Comparison of ENCODE assay signal across 1 cellular context in the genomic region with DNA sequence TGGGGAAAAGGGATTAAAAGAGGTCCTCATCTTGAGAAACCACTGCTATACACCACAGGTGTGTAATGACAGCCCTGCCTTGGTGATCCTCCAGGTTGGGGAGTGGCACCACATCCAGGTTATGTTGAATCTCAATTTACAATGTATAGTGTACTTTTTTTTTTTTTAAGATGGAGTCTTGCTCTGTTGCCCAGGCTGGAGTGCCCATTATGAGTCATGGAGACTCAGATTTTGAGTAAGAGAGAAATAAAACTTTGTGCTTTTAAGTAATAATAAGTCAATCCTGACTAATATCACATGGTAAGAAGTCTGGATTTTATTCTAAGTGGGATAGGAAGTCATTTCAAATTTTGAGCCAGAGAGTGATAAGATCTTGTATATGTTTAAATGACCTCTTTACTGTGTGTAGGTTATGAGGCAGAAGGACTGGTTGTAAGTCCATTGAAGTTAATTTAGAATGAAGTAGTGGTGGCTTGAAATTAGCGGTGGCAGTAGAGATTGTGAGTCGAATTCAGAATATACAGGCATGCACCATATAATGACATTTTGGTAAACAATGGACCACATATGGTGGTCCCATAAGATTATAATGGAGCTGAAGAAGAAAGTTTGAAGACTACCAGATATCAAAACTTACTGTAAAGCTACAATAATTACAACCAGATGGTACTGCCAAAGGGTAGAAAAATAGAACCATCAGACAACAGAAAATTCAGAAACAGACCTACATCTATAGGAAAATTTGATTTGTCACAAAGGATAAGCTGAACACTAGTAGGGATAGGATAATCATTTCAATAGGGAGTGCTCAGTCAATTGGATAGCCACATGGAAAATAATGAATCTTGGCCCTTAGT.
A peak's percentile ranks its signal among the peaks of the same experiment; 100 is the strongest.
TF ChIP-seq lines count a peak whose summit lies in the region.

No MANE protein-coding gene starts in this region.

TF ChIP-seq in K562, 482 proteins besides CTCF, POLR2A, EP300 and RAD21:
- TF ChIP-seq DMBX1 (CRISPR knock-in tag; IDR thresholded peaks at IDR 0.05; ENCODE audit: borderline replicate concordance), result peak; percentile 52; the same call in 1 of the 2 replicates
- 0 out of 2 replicates have a peak, but pooled peaks have one; percentile 49 for TF ChIP-seq GTF2E2 (tag; IDR thresholded peaks at IDR 0.05)
- no peak for TF ChIP-seq NR4A1 (CRISPR knock-in tag; IDR thresholded peaks at IDR 0.05)
- peak; percentile 72; the same call in 1 of the 2 replicates for TF ChIP-seq NR4A1 (tag; IDR thresholded peaks at IDR 0.05)
- TF ChIP-seq SMAD4 (CRISPR knock-in tag; conservative IDR thresholded peaks at IDR 0.05), result 0 out of 2 replicates have a peak, but pooled peaks have one; percentile 7
- no peak for TF ChIP-seq HMG20A (CRISPR knock-in tag; conservative IDR thresholded peaks at IDR 0.05)
- TF ChIP-seq, protein P1, sequence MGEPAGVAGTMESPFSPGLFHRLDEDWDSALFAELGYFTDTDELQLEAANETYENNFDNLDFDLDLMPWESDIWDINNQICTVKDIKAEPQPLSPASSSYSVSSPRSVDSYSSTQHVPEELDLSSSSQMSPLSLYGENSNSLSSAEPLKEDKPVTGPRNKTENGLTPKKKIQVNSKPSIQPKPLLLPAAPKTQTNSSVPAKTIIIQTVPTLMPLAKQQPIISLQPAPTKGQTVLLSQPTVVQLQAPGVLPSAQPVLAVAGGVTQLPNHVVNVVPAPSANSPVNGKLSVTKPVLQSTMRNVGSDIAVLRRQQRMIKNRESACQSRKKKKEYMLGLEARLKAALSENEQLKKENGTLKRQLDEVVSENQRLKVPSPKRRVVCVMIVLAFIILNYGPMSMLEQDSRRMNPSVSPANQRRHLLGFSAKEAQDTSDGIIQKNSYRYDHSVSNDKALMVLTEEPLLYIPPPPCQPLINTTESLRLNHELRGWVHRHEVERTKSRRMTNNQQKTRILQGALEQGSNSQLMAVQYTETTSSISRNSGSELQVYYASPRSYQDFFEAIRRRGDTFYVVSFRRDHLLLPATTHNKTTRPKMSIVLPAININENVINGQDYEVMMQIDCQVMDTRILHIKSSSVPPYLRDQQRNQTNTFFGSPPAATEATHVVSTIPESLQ (CRISPR knock-in tag; IDR thresholded peaks at IDR 0.05), result no peak
- TF ChIP-seq NR2C2 (CRISPR knock-in tag; IDR thresholded peaks at IDR 0.05), result no peak
- TF ChIP-seq NR2C2 (tag; IDR thresholded peaks at IDR 0.05), result peak; percentile 6; the same call in 1 of the 2 replicates
- peak; percentile 6; the same call in 1 of the 2 replicates for TF ChIP-seq ZNF384 (IDR thresholded peaks at IDR 0.05; ENCODE audit: low read depth, low read length)
- TF ChIP-seq GABPA (tag; conservative IDR thresholded peaks at IDR 0.05; ENCODE audit: low read depth), result 0 out of 2 replicates have a peak, but pooled peaks have one; percentile 8
- TF ChIP-seq ADNP (tag; IDR thresholded peaks at IDR 0.05), result 0 out of 2 replicates have a peak, but pooled peaks have one; percentile 54
- TF ChIP-seq ATF1 (CRISPR knock-in tag; IDR thresholded peaks at IDR 0.05), result no peak
- no peak for TF ChIP-seq ATF1 (tag; IDR thresholded peaks at IDR 0.05)
- TF ChIP-seq NFE2L1 (tag; IDR thresholded peaks at IDR 0.05; ENCODE audit: borderline replicate concordance, low read depth), result 0 out of 2 replicates have a peak, but pooled peaks have one; percentile 7
- TF ChIP-seq ZNF354B (CRISPR knock-in tag; IDR thresholded peaks at IDR 0.05), result 0 out of 2 replicates have a peak, but pooled peaks have one; percentile 10
- TF ChIP-seq PTTG1 (tag; IDR thresholded peaks at IDR 0.05; ENCODE audit: low read depth), result peak; percentile 75
- peak; percentile 33; the same call in 1 of the 2 replicates for TF ChIP-seq ZNF121 (CRISPR knock-in tag; conservative IDR thresholded peaks at IDR 0.05)
- TF ChIP-seq ZNF445 (CRISPR knock-in tag; IDR thresholded peaks at IDR 0.05; ENCODE audit: low read depth), result 0 out of 2 replicates have a peak, but pooled peaks have one; percentile 11
- TF ChIP-seq DIDO1 (tag; IDR thresholded peaks at IDR 0.05; ENCODE audit: low read depth), result no peak
- TF ChIP-seq MAFK (IDR thresholded peaks at IDR 0.05; ENCODE audit: low read length), result no peak
- TF ChIP-seq DDX20 (tag; IDR thresholded peaks at IDR 0.05; ENCODE audit: low read depth), result peak; percentile 50; the same call in 1 of the 2 replicates
- TF ChIP-seq PTRF (tag; IDR thresholded peaks at IDR 0.05), result 0 out of 2 replicates have a peak, but pooled peaks have one; percentile 14
- TF ChIP-seq, protein P2, sequence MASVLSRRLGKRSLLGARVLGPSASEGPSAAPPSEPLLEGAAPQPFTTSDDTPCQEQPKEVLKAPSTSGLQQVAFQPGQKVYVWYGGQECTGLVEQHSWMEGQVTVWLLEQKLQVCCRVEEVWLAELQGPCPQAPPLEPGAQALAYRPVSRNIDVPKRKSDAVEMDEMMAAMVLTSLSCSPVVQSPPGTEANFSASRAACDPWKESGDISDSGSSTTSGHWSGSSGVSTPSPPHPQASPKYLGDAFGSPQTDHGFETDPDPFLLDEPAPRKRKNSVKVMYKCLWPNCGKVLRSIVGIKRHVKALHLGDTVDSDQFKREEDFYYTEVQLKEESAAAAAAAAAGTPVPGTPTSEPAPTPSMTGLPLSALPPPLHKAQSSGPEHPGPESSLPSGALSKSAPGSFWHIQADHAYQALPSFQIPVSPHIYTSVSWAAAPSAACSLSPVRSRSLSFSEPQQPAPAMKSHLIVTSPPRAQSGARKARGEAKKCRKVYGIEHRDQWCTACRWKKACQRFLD (CRISPR knock-in tag; IDR thresholded peaks at IDR 0.05), result peak; percentile 50
- TF ChIP-seq, protein P3, sequence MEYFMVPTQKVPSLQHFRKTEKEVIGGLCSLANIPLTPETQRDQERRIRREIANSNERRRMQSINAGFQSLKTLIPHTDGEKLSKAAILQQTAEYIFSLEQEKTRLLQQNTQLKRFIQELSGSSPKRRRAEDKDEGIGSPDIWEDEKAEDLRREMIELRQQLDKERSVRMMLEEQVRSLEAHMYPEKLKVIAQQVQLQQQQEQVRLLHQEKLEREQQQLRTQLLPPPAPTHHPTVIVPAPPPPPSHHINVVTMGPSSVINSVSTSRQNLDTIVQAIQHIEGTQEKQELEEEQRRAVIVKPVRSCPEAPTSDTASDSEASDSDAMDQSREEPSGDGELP (CRISPR knock-in tag; IDR thresholded peaks at IDR 0.05; ENCODE audit: borderline replicate concordance), result no peak
- peak; percentile 53; the same call in 1 of the 2 replicates for TF ChIP-seq ZNF589 (CRISPR knock-in tag; IDR thresholded peaks at IDR 0.05; ENCODE audit: low read depth)
- TF ChIP-seq NR2C1 (IDR thresholded peaks at IDR 0.05), result no peak
- TF ChIP-seq NR2C1 (tag; IDR thresholded peaks at IDR 0.05), result peak; percentile 26; the same call in 1 of the 2 replicates
- peak; percentile 79 for TF ChIP-seq ZNF175 (CRISPR knock-in tag; IDR thresholded peaks at IDR 0.05; ENCODE audit: low read depth)
